In the genomic region with DNA sequence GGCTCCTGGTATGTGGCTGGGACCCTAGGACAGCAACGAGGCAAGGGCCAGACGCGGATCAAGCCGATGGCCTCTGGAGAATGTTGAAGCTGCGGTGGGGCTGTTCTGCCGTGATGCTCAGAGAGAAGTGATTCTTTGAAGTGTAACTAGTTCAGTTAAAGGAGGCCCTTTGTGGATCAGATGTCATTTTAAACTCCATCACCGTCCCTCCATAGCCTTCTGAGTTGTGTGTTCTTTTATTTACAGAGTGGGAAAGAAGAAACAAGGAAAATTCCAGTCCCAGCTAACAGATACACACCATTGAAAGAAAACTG, we compare ENCODE assay signal across 7 cellular contexts. TPM values are rescaled to one million over a fixed set of nuclear protein-coding genes. Genes with fewer than 3 reads are reported as not detected.
DNase-seq lines count a peak whose midpoint lies in the region; ATAC-seq, FAIRE-seq and TF ChIP-seq lines count a peak whose summit lies in the region.

No MANE protein-coding gene starts in this region.

- H3K9me3 Mint-ChIP-seq in HFFc6: no peaks in the 10 kb centered on the region
- no peaks in the 10 kb centered on the region for H3K9me3 Mint-ChIP-seq in activated T-helper 17 cell treated with anti-CD3 and anti-CD28 coated beads, Interleukin-2, amount 50 U/mL, for 72 hours
- no peaks in the 10 kb centered on the region for H3K9me3 Mint-ChIP-seq in stimulated activated naive CD8-positive, alpha-beta T cell treated with anti-CD3 and anti-CD28 coated beads, Interleukin-15, amount 100 ng/mL, for 72 hours

- no peak for FAIRE-seq in GM12892 (lab: Jason Lieb, UNC)

- no peak for TF ChIP-seq POLR2A in GM12892 (IDR thresholded peaks at IDR 0.05; ENCODE audit: low read depth, low read length)

- H3K4me3 ChIP-seq in iPS-18c (ENCODE audit: insufficient read depth, low read depth, low read length): peak overlapping the region; percentile 87

- no peak for TF ChIP-seq CTCF in HFFc6 (IDR thresholded peaks at IDR 0.05)

- peak overlapping the region; percentile 99 for H3K4me3 Mint-ChIP-seq in HFFc6
- H3K4me3 Mint-ChIP-seq in activated T-helper 17 cell treated with anti-CD3 and anti-CD28 coated beads, Interleukin-2, amount 50 U/mL, for 72 hours: peak overlapping the region; percentile 92
- peak overlapping the region; percentile 99 to 100 for H3K4me3 Mint-ChIP-seq in stimulated activated naive CD8-positive, alpha-beta T cell treated with anti-CD3 and anti-CD28 coated beads, Interleukin-15, amount 100 ng/mL, for 72 hours

- no peak for ATAC-seq in activated T-helper 17 cell treated with anti-CD3 and anti-CD28 coated beads, Interleukin-2, amount 50 U/mL, for 72 hours (replicated peaks)
- no peak for ATAC-seq in stimulated activated naive CD8-positive, alpha-beta T cell treated with anti-CD3 and anti-CD28 coated beads, Interleukin-15, amount 100 ng/mL, for 72 hours

- peaks cover 6% of the 10 kb centered on the region for H3K27me3 Mint-ChIP-seq in HFFc6 (ENCODE audit: insufficient read depth)
- no peaks in the 10 kb centered on the region for H3K27me3 Mint-ChIP-seq in activated T-helper 17 cell treated with anti-CD3 and anti-CD28 coated beads, Interleukin-2, amount 50 U/mL, for 72 hours
- no peaks in the 10 kb centered on the region for H3K27me3 Mint-ChIP-seq in stimulated activated naive CD8-positive, alpha-beta T cell treated with anti-CD3 and anti-CD28 coated beads, Interleukin-15, amount 100 ng/mL, for 72 hours

- H3K27ac Mint-ChIP-seq in HFFc6: peak overlapping the region; percentile 100
- H3K27ac Mint-ChIP-seq in activated T-helper 17 cell treated with anti-CD3 and anti-CD28 coated beads, Interleukin-2, amount 50 U/mL, for 72 hours: peak overlapping the region; percentile 99
- peak overlapping the region; percentile 100 for H3K27ac Mint-ChIP-seq in stimulated activated naive CD8-positive, alpha-beta T cell treated with anti-CD3 and anti-CD28 coated beads, Interleukin-15, amount 100 ng/mL, for 72 hours

- no peak for DNase-seq in HFFc6
- no peak for DNase-seq in stimulated activated naive CD8-positive, alpha-beta T cell treated with anti-CD3 and anti-CD28 coated beads, Interleukin-15, amount 100 ng/mL, for 72 hours
- no peak for DNase-seq in NCI-H1436 (lab: John Stamatoyannopoulos, UW)
- no peak for DNase-seq in GM12892 (ENCODE audit: insufficient read length)
- DNase-seq in NCI-H2081 treated with DMSO at 0.1 percent for 48 hours (lab: John Stamatoyannopoulos, UW): no peak

- peaks cover 28% of the 10 kb centered on the region for H3K4me1 Mint-ChIP-seq in HFFc6 (ENCODE audit: low read depth)
- peaks cover 11% of the 10 kb centered on the region for H3K4me1 Mint-ChIP-seq in activated T-helper 17 cell treated with anti-CD3 and anti-CD28 coated beads, Interleukin-2, amount 50 U/mL, for 72 hours
- peaks cover 55% of the 10 kb centered on the region for H3K4me1 Mint-ChIP-seq in stimulated activated naive CD8-positive, alpha-beta T cell treated with anti-CD3 and anti-CD28 coated beads, Interleukin-15, amount 100 ng/mL, for 72 hours

- no peaks in the 10 kb centered on the region for H3K9me3 ChIP-seq in iPS-18c (ENCODE audit: control insufficient read depth, insufficient read depth, low read length)

- peaks cover 26% of the 10 kb centered on the region for H3K36me3 Mint-ChIP-seq in HFFc6 (ENCODE audit: low read depth)
- H3K36me3 Mint-ChIP-seq in activated T-helper 17 cell treated with anti-CD3 and anti-CD28 coated beads, Interleukin-2, amount 50 U/mL, for 72 hours (ENCODE audit: low read depth): peaks cover 54% of the 10 kb centered on the region

RNA-seq across cellular contexts. Expression of gene PNO1, which starts 0.4 kb away (rescaled TPM):
- 10 to 100 TPM; 18.3 to 26.0 (median 20.4) TPM for total RNA-seq in HFFc6 (2021; fragmentation: NEBNext Ultra II Directional; extraction: Animal tissue kit (Norgen Biotek cat#: 25700))
- total RNA-seq in activated T-helper 17 cell treated with anti-CD3 and anti-CD28 coated beads, Interleukin-2, amount 50 U/mL, for 72 hours: 10 to 100 TPM; 10.1 to 27.7 TPM
- polyA plus RNA-seq in GM12892 (2012; ENCODE audit: missing spikeins): 19.8 TPM
